ENCODE assay signal across 16 cellular contexts in genomic region chr7:32171248-32171647, GRCh38.
A peak's percentile ranks its signal among the peaks of the same experiment; 100 is the strongest.
DNase-seq lines count a peak whose midpoint lies in the region; ATAC-seq, FAIRE-seq and TF ChIP-seq lines count a peak whose summit lies in the region.
"Had no signal": no experiment of that assay in that cellular context is flagged by ENCODE, and none has a peak within 500 bp of the region (broad histone marks: within the 10 kb centered on the region; RNA-seq: fewer than 3 reads in every experiment).

No MANE protein-coding gene starts in this region.

- TF ChIP-seq CTCF in pancreas (IDR thresholded peaks at IDR 0.05): no peak

- WGBS in pancreas, 2 donors: 67 to 95% methylated on average over 2 of the region's 2 CpGs

- H3K9ac ChIP-seq in BLaER1: no peak overlapping the region
- H3K9ac ChIP-seq: GM23248 had no signal

- ATAC-seq in pancreas (no peak), GM18520 (IDR thresholded peaks at IDR 0.05; ENCODE audit: unreplicated experiment) (no peak)

- H3K27ac ChIP-seq in BLaER1 (no peak overlapping the region), pancreas (no peak overlapping the region)
- H3K27ac ChIP-seq: GM23248, HL-60 had no signal

- H3K9me3 ChIP-seq in BLaER1 (no peaks in the 10 kb centered on the region), pancreas (no peaks in the 10 kb centered on the region)
- H3K9me3 ChIP-seq: BE2C, HAP-1 had no signal

- FAIRE-seq in RCC 7860 (lab: Jason Lieb, UNC) (peak; percentile 97), colon (lab: Jason Lieb, UNC) (peak; percentile 97), pancreas (lab: Jason Lieb, UNC) (peak; percentile 92)
- FAIRE-seq: GM12891 had no signal

- intact Hi-C loops in pancreas (cut with DNase I): no loop called here

- no peak overlapping the region for H3K4me3 ChIP-seq in BLaER1
- no peak overlapping the region for H3K4me3 ChIP-seq in pancreas
- H3K4me3 ChIP-seq: GM23248, HAP-1 had no signal

- no peaks in the 10 kb centered on the region for H4K20me1 ChIP-seq in BLaER1

- H3K27me3 ChIP-seq in BLaER1 (no peaks in the 10 kb centered on the region), pancreas (no peaks in the 10 kb centered on the region)
- H3K27me3 ChIP-seq: BE2C had no signal

- no peak for DNase-seq in RCC 7860 (ENCODE audit: low spot score)
- DNase-seq in pancreas: no peak
- DNase-seq in DMS153 (lab: John Stamatoyannopoulos, UW): no peak
- no peak for DNase-seq in NK-92 treated with Interleukin-12 subunit alpha and Interleukin-12 subunit beta, amount 100 ng/mL, for 24 hours (lab: John Stamatoyannopoulos, UW)
- DNase-seq: ACHN; BE2C; CD4-positive, alpha-beta memory T cell; DMS53; EL; GM23248 had no signal

- H3K4me1 ChIP-seq in BLaER1 (peaks cover 8% of the 10 kb centered on the region), pancreas (no peaks in the 10 kb centered on the region)
- H3K4me1 ChIP-seq: BE2C, HAP-1 had no signal

- H3K36me3 ChIP-seq in BLaER1 (no peaks in the 10 kb centered on the region), pancreas (no peaks in the 10 kb centered on the region)
- H3K36me3 ChIP-seq: BE2C, HAP-1 had no signal

- H3K4me2 ChIP-seq in BLaER1: peak overlapping the region; percentile 43
